In the genomic region with DNA sequence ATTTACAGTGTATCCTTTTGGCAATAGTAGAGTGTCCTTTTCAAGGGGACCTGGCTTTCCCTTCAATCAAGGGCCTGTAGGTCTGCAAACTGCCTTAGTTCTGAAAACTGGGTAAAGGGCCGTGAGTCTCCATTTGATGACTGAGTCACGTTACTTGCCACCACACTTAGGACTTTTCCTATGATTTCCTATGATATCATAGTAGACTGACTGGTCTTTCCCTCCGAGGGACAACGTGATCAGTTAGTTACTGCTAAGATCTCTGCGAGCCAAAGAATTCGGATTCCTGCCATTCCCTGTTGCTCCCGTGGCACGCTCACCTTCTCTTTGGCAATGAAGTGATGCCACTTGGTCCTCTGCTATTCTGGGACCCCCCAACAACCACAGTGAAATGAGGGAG, we compare ENCODE assay signal across 26 cellular contexts. TPM values are rescaled to one million over a fixed set of nuclear protein-coding genes. Genes with fewer than 3 reads are reported as not detected.
"Had no signal": no experiment of that assay in that cellular context is flagged by ENCODE, and none has a peak within 500 bp of the region (broad histone marks: within the 10 kb centered on the region; RNA-seq: fewer than 3 reads in every experiment).

No MANE protein-coding gene starts in this region.

- DNase-seq: activated CD4-positive, alpha-beta T cell treated with anti-CD3 and anti-CD28 coated beads for 48 hours; activated CD4-positive, CD25-positive, alpha-beta regulatory T cell; activated CD8-positive, alpha-beta T cell treated with anti-CD3 and anti-CD28 coated beads, Interleukin-2, amount 10 ng/mL, durations not matched to agents 7 days and 5 days; activated naive CD4-positive, alpha-beta T cell treated with Interleukin-2 at 50 U/mL for 16 hours; cerebellar nuclear complex; cortex of kidney; effector CD4-positive, alpha-beta T cell; esophagus squamous epithelium; heart right ventricle; mesenchymal stem cell; mucosa of descending colon; naive B cell; pancreas; right lobe of liver; SK-N-SH; small intestine; stimulated activated CD4-positive, alpha-beta T cell treated with anti-CD3 and anti-CD28 coated beads, Interleukin-15, amount 100 ng/mL, for 24 hours; stimulated activated CD4-positive, alpha-beta T cell treated with anti-CD3 and anti-CD28 coated beads, Interleukin-2, amount 100 ng/mL, for 48 hours; T1000; upper lobe of right lung had no signal

- H3K4me3 Mint-ChIP-seq: activated CD8-positive, alpha-beta T cell treated with anti-CD3 and anti-CD28 coated beads, Interleukin-2, amount 10 ng/mL, durations not matched to agents 7 days and 5 days; naive B cell had no signal

- H3K9ac ChIP-seq: SK-N-SH had no signal

- H3K4me2 ChIP-seq: SK-N-SH had no signal

- H3K9me3 ChIP-seq: breast epithelium, esophagus squamous epithelium, mucosa of descending colon, neutrophil, pancreas, right lobe of liver, SK-N-SH, upper lobe of right lung had no signal

- H3K27ac ChIP-seq: breast epithelium, esophagus squamous epithelium, heart right ventricle, neutrophil, pancreas, right lobe of liver, thoracic aorta, upper lobe of right lung had no signal

- H3K36me3 ChIP-seq: breast epithelium, esophagus squamous epithelium, heart right ventricle, neutrophil, pancreas, right lobe of liver, thoracic aorta, upper lobe of right lung had no signal

- H3K4me3 ChIP-seq: breast epithelium, esophagus squamous epithelium, heart right ventricle, mucosa of descending colon, pancreas, right lobe of liver, thoracic aorta, upper lobe of right lung had no signal

- H3K27me3 ChIP-seq: breast epithelium, neutrophil, right lobe of liver, upper lobe of right lung had no signal

- H3K9me2 ChIP-seq: SK-N-SH had no signal

- ATAC-seq: activated CD8-positive, alpha-beta T cell treated with anti-CD3 and anti-CD28 coated beads, Interleukin-2, amount 10 ng/mL, durations not matched to agents 7 days and 5 days; heart right ventricle; mucosa of descending colon; pancreas; right lobe of liver; upper lobe of right lung had no signal

- H3K27ac Mint-ChIP-seq: activated CD8-positive, alpha-beta T cell treated with anti-CD3 and anti-CD28 coated beads, Interleukin-2, amount 10 ng/mL, durations not matched to agents 7 days and 5 days had no signal

- H3K4me1 ChIP-seq: pancreas, right lobe of liver had no signal

- H3K27me3 Mint-ChIP-seq: naive B cell had no signal

RNA-seq across cellular contexts. Expression of a gene that starts 8.4 kb away (rescaled TPM):
- total RNA-seq: astrocyte, endothelial cell of umbilical vein, pulmonary artery endothelial cell had no signal
- polyA plus RNA-seq: endothelial cell of umbilical vein, SK-N-SH had no signal
